Comparison of ENCODE assay signal across 17 cellular contexts in the genomic region with DNA sequence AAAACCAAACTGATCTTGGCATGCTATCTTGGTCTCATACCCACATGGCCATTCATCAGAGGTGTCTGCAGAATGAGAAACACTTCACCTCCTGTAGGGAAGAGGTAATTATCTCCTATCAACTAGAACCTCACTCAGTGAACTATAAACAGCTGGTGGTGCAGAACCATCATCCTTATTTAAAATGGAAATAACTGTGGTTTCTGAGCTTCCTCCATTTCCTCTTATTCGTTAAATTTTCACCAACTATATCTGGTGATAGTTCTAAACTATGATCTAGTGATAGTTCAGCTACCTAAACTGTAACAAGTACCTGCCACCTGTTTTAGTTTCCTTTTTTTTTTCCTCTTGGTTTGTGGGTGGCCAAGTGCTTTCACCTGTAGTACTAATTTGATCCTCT.
DNase-seq lines count a peak whose midpoint lies in the region; ATAC-seq, FAIRE-seq and TF ChIP-seq lines count a peak whose summit lies in the region.
"Had no signal": no experiment of that assay in that cellular context is flagged by ENCODE, and none has a peak within 500 bp of the region (broad histone marks: within the 10 kb centered on the region; RNA-seq: fewer than 3 reads in every experiment).

No MANE protein-coding gene starts in this region.

- no peak for TF ChIP-seq CTCF in GM12878 (IDR thresholded peaks at IDR 0.05 in 2 of 3, conservative IDR thresholded peaks at IDR 0.05 in 1 of 3; ENCODE audit: control insufficient read depth in 2 of 3, extremely low read depth in 1 of 3, insufficient read depth in 1 of 3, low read depth in 3 of 3, low read length in 3 of 3)
- TF ChIP-seq CTCF in mammary epithelial cell (conservative IDR thresholded peaks at IDR 0.05 in 1 of 2, IDR thresholded peaks at IDR 0.05 in 1 of 2; ENCODE audit: extremely low read depth in 1 of 2, insufficient read depth in 1 of 2, low read depth in 1 of 2, low read length in 2 of 2) = no peak

- TF ChIP-seq EP300 in GM12878 (IDR thresholded peaks at IDR 0.05; ENCODE audit: borderline replicate concordance in 1 of 2, control insufficient read depth in 1 of 2, low read depth in 2 of 2, low read length in 2 of 2) = no peak

- H3K79me2 ChIP-seq in GM12878 (ENCODE audit: control insufficient read depth, insufficient read depth, low read length) (no peaks in the 10 kb centered on the region), mammary epithelial cell (ENCODE audit: insufficient read depth, low read length) (no peaks in the 10 kb centered on the region)

- H4K20me1 ChIP-seq in GM12878 (ENCODE audit: control insufficient read depth, insufficient read depth) (no peaks in the 10 kb centered on the region), mammary epithelial cell (ENCODE audit: insufficient read depth, low read length) (no peaks in the 10 kb centered on the region)

- DNase-seq in DMS79 treated with DMSO at 0.1 percent for 48 hours (lab: John Stamatoyannopoulos, UW) = peak; percentile 67
- DNase-seq in Kasumi-1 (lab: John Stamatoyannopoulos, UW) = peak; percentile 43 to 53
- DNase-seq in GM12878 (ENCODE audit: low read depth, low spot score) = peak; percentile 13
- DNase-seq in RPMI8226 = no peak
- DNase-seq in stimulated activated CD4-positive, alpha-beta T cell treated with anti-CD3 and anti-CD28 coated beads, Interleukin-4, amount 100 ng/mL, for 1 hour = no peak
- DNase-seq in mammary epithelial cell = no peak
- DNase-seq: activated CD4-positive, alpha-beta memory T cell treated with anti-CD3 and anti-CD28 coated beads for 36 hours; activated effector memory CD4-positive, alpha-beta T cell treated with Interleukin-2 at 50 U/mL for 16 hours; AML-193; amygdala; cerebellar nuclear complex; left lung; NCI-H1092; NCI-H446 treated with DMSO at 0.1 percent for 48 hours; Peyer's patch; posterior cingulate gyrus had no signal

- SMC1A ChIA-PET in GM12878 (lab: Charles Lee; ENCODE audit: uncharacterized antibody, unreplicated experiment) = interaction anchor here (0.7 to 1.3 kb wide), 2 partner anchors 215 to 314 kb away, joined by 3 to 5 read pairs; no protein-coding TSS in a partner anchor

- H3K27me3 ChIP-seq in GM12878 (replicated peaks in 1 of 2; ENCODE audit: control insufficient read depth in 2 of 2, insufficient read depth in 2 of 2, low read length in 1 of 2) (no peaks in the 10 kb centered on the region), mammary epithelial cell (ENCODE audit: insufficient read depth, low read length) (no peaks in the 10 kb centered on the region)
- H3K27me3 ChIP-seq: left lung, Peyer's patch had no signal

- CTCF ChIA-PET in GM12878 (lab: Yijun Ruan, JAX) = interaction anchor here (1.2 kb wide), 1 partner anchor 15 kb away, joined by 3 read pairs; no protein-coding TSS in a partner anchor
- CTCF ChIA-PET in mammary epithelial cell (lab: Charles Lee; ENCODE audit: low non-redundant PET) = no interaction called here

- no peak overlapping the region for H3K27ac ChIP-seq in GM12878 (ENCODE audit: control insufficient read depth, insufficient read depth)
- H3K27ac ChIP-seq in mammary epithelial cell (ENCODE audit: insufficient read depth, low read depth, low read length) = no peak overlapping the region
- H3K27ac ChIP-seq: left lung, Peyer's patch had no signal

- H2AFZ ChIP-seq in GM12878 (ENCODE audit: control insufficient read depth, low read depth, low read length) = no peak overlapping the region
- H2AFZ ChIP-seq in mammary epithelial cell (ENCODE audit: low read depth, low read length) = no peak overlapping the region

- no peak overlapping the region for H3K4me3 ChIP-seq in GM12878
- no peak overlapping the region for H3K4me3 ChIP-seq in mammary epithelial cell (replicated peaks in 1 of 3; ENCODE audit: insufficient read depth in 1 of 3, low read depth in 2 of 3, low read length in 3 of 3)
- H3K4me3 ChIP-seq: left lung, Peyer's patch had no signal

- peaks cover 3% of the 10 kb centered on the region; the same call in 2 of the 3 replicates for H3K9me3 ChIP-seq in GM12878 (replicated peaks; ENCODE audit: control insufficient read depth, insufficient read depth, low read length)
- H3K9me3 ChIP-seq in mammary epithelial cell (replicated peaks; ENCODE audit: insufficient read depth, low read length) = no peaks in the 10 kb centered on the region
- H3K9me3 ChIP-seq: Peyer's patch had no signal

- intact Hi-C loops in GM12878 (cut with micrococcal nuclease; ENCODE audit: unreplicated experiment) = loop anchor here (10.0 kb wide), 1 partner anchor 194 kb away; no protein-coding TSS in a partner anchor
- intact Hi-C loops in mammary epithelial cell (cut with micrococcal nuclease) = no loop called here

- ATAC-seq in GM18909 (IDR thresholded peaks at IDR 0.05; ENCODE audit: poor library complexity, unreplicated experiment) (peak; percentile 50), GM12878 (peak; percentile 75)
- ATAC-seq: left lung had no signal

- no peak for FAIRE-seq in GM12878 (lab: Jason Lieb, UNC)

- RAD21 ChIA-PET in GM12878 (lab: Charles Lee; ENCODE audit: unreplicated experiment) = interaction anchor here (0.8 to 1.0 kb wide), 2 partner anchors 43 to 101 kb away, joined by 3 read pairs; no protein-coding TSS in a partner anchor

- H3K36me3 ChIP-seq in GM12878 (ENCODE audit: control insufficient read depth in 2 of 2, insufficient read depth in 2 of 2, low read length in 1 of 2) = peaks cover 0 to 4% of the 10 kb centered on the region in 2 experiments; a peak in 2 of 4 replicates
- H3K36me3 ChIP-seq in mammary epithelial cell (ENCODE audit: insufficient read depth, low read length) = no peaks in the 10 kb centered on the region

- H3K9ac ChIP-seq in GM12878 (ENCODE audit: control insufficient read depth, insufficient read depth, low read length) (no peak overlapping the region), mammary epithelial cell (ENCODE audit: insufficient read depth, low read length) (no peak overlapping the region)

- no peak overlapping the region for H3K4me2 ChIP-seq in GM12878 (ENCODE audit: control insufficient read depth, insufficient read depth)
- H3K4me2 ChIP-seq in mammary epithelial cell (ENCODE audit: insufficient read depth, low read depth, low read length) = no peak overlapping the region

- 0% methylated on average over 1 of the region's 1 CpG for WGBS in GM12878 (ENCODE audit: insufficient coverage, insufficient replicate concordance, low lambda C conversion rate, missing lambda C conversion rate)
- WGBS in mammary epithelial cell (ENCODE audit: low coverage, missing lambda C conversion rate) = 100% methylated on average over 1 of the region's 1 CpG

- in situ Hi-C loops in GM12878 (cut with MboI) = no loop called here
- in situ Hi-C loops in mammary epithelial cell (cut with MboI; ENCODE audit: low sequenced_read_pairs in 2 of 2) = no loop called here

- no TSS peak for BruUV-seq in GM12878 (replicated peaks; lab: Mats Ljungman, UMichigan)
- no TSS peak for BruUV-seq in mammary epithelial cell (replicated peaks; lab: Mats Ljungman, UMichigan)

- POLR2A ChIA-PET in GM12878 (lab: Charles Lee) = no interaction called here

- no peak for TF ChIP-seq RAD21 in GM12878 (IDR thresholded peaks at IDR 0.05; ENCODE audit: insufficient read depth, low read depth, low read length)

- no peak for TF ChIP-seq POLR2A in GM12878 (IDR thresholded peaks at IDR 0.05; ENCODE audit: low read depth, low read length)

- dilution Hi-C loops in mammary epithelial cell (cut with HindIII; ENCODE audit: low sequenced_read_pairs) = no loop called here

- H3K4me1 ChIP-seq in GM12878 (ENCODE audit: control insufficient read depth, insufficient read depth, low read length) = no peaks in the 10 kb centered on the region; the same call in 1 of the 2 replicates
- no peaks in the 10 kb centered on the region for H3K4me1 ChIP-seq in mammary epithelial cell (ENCODE audit: insufficient read depth, low read length)
- H3K4me1 ChIP-seq: left lung, Peyer's patch had no signal

TF ChIP-seq in GM12878, 131 proteins besides CTCF, POLR2A, EP300 and RAD21 (continues in another document):
- TF ChIP-seq FOS (IDR thresholded peaks at IDR 0.05; ENCODE audit: borderline replicate concordance, extremely low read depth, insufficient read length) (no peak), NR2C1 (IDR thresholded peaks at IDR 0.05) (no peak), MTA2 (IDR thresholded peaks at IDR 0.05; ENCODE audit: low read depth) (no peak), TAF1 (IDR thresholded peaks at IDR 0.05; ENCODE audit: borderline replicate concordance, low read depth, low read length) (no peak), RUNX3 (IDR thresholded peaks at IDR 0.05; ENCODE audit: low read length) (no peak; the same call in 1 of the 2 replicates), CEBPB (IDR thresholded peaks at IDR 0.05; ENCODE audit: borderline replicate concordance in 1 of 2, low read depth in 2 of 2, low read length in 2 of 2) (no peak)
- TF ChIP-seq, protein P1, sequence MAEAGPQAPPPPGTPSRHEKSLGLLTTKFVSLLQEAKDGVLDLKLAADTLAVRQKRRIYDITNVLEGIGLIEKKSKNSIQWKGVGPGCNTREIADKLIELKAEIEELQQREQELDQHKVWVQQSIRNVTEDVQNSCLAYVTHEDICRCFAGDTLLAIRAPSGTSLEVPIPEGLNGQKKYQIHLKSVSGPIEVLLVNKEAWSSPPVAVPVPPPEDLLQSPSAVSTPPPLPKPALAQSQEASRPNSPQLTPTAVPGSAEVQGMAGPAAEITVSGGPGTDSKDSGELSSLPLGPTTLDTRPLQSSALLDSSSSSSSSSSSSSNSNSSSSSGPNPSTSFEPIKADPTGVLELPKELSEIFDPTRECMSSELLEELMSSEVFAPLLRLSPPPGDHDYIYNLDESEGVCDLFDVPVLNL (IDR thresholded peaks at IDR 0.05; ENCODE audit: low read depth, low read length) = no peak
- TF ChIP-seq, protein P2, sequence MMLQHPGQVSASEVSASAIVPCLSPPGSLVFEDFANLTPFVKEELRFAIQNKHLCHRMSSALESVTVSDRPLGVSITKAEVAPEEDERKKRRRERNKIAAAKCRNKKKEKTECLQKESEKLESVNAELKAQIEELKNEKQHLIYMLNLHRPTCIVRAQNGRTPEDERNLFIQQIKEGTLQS (IDR thresholded peaks at IDR 0.05; ENCODE audit: borderline replicate concordance, extremely low read depth, low read depth, low read length) = no peak

Comparison
In these comparisons a context has a peak if more than half of its experiments do, and no peak if none do; other contexts are left out.
1. DNase-seq: peak in DMS79 treated with DMSO at 0.1 percent for 48 hours (single experiment), Kasumi-1 (2 of 2) and GM12878 (single experiment); none in RPMI8226 (single experiment), stimulated activated CD4-positive, alpha-beta T cell treated with anti-CD3 and anti-CD28 coated beads, Interleukin-4, amount 100 ng/mL, for 1 hour (single experiment) and mammary epithelial cell (single experiment).